8 cellular contexts compared by ENCODE assay signal in genomic region chr14:76812422-76813383, GRCh38. TPM values are rescaled to one million over a fixed set of nuclear protein-coding genes. Genes with fewer than 3 reads are reported as not detected.
A peak's percentile ranks its signal among the peaks of the same experiment; 100 is the strongest.
DNase-seq lines count a peak whose midpoint lies in the region; ATAC-seq, FAIRE-seq and TF ChIP-seq lines count a peak whose summit lies in the region.

TSS of gene ANGEL1 (minus strand) at chr14:76812882. CDS start at chr14:76812827, 55 bp downstream.

- peak; percentile 43 for DNase-seq in GM04503 (ENCODE audit: low read depth)
- peak; percentile 96 for DNase-seq in NB4 (ENCODE audit: low read depth)
- DNase-seq in SK-N-DZ (ENCODE audit: low spot score) = peak; percentile 87
- peak; percentile 97 for DNase-seq in activated naive CD4-positive, alpha-beta T cell treated with anti-CD3 and anti-CD28 coated beads for 36 hours
- DNase-seq in frontal cortex (ENCODE audit: low spot score in 2 of 2) = peak; percentile 89
- peak; percentile 83 for DNase-seq in stromal cell of bone marrow (ENCODE audit: low read depth)

- peak within 1 kb of the TSS; percentile 92 for H2AFZ ChIP-seq in neuron (ENCODE audit: low read depth, low read length)

- ATAC-seq in HG02571 (IDR thresholded peaks at IDR 0.05; ENCODE audit: unreplicated experiment) = peak; percentile 84

- H3K4me3 ChIP-seq in NB4 (ENCODE audit: low read depth, low read length) (peak within 1 kb of the TSS; percentile 86), neuron (ENCODE audit: low read length) (peak within 1 kb of the TSS; percentile 74)

- no peaks in the 10 kb centered on the region for H3K9me3 Mint-ChIP-seq in activated naive CD4-positive, alpha-beta T cell treated with anti-CD3 and anti-CD28 coated beads for 36 hours

- peaks cover 8% of the 10 kb centered on the region for H3K27me3 ChIP-seq in neuron (ENCODE audit: insufficient read depth, low read length)

- intact Hi-C loops in activated naive CD4-positive, alpha-beta T cell treated with anti-CD3 and anti-CD28 coated beads for 36 hours (cut with micrococcal nuclease) = loop anchor here (1.0 to 2.0 kb wide), 4 partner anchors 32 to 662 kb away; partner anchors contain the start of genes CIPC, GPATCH2L and GSTZ1

- H3K27ac Mint-ChIP-seq in activated naive CD4-positive, alpha-beta T cell treated with anti-CD3 and anti-CD28 coated beads for 36 hours = peak within 1 kb of the TSS; percentile 81

- no peak for FAIRE-seq in frontal cortex (lab: Jason Lieb, UNC)

- peaks cover 24% of the 10 kb centered on the region for H3K4me1 Mint-ChIP-seq in activated naive CD4-positive, alpha-beta T cell treated with anti-CD3 and anti-CD28 coated beads for 36 hours (ENCODE audit: low read depth)

- H3K4me1 ChIP-seq in neuron (ENCODE audit: insufficient read depth, low read length) = peaks cover 16% of the 10 kb centered on the region

- peaks cover 7% of the 10 kb centered on the region for H3K36me3 Mint-ChIP-seq in activated naive CD4-positive, alpha-beta T cell treated with anti-CD3 and anti-CD28 coated beads for 36 hours (ENCODE audit: low read depth)

- no peak for TF ChIP-seq CTCF in NB4 (IDR thresholded peaks at IDR 0.05; ENCODE audit: low read depth, low read length)

- TF ChIP-seq POLR2A in NB4 (IDR thresholded peaks at IDR 0.05; ENCODE audit: extremely low read depth, insufficient read length) = peak; percentile 88

- no peaks in the 10 kb centered on the region for H3K27me3 Mint-ChIP-seq in activated naive CD4-positive, alpha-beta T cell treated with anti-CD3 and anti-CD28 coated beads for 36 hours (ENCODE audit: low read depth)

- peak within 1 kb of the TSS; percentile 91 for H3K4me3 Mint-ChIP-seq in activated naive CD4-positive, alpha-beta T cell treated with anti-CD3 and anti-CD28 coated beads for 36 hours

- CTCF ChIA-PET in activated naive CD4-positive, alpha-beta T cell treated with anti-CD3 and anti-CD28 coated beads for 36 hours (lab: Charles Lee) = interaction anchor here (0.6 to 2.9 kb wide), 6 partner anchors 11 to 105 kb away, joined by 4 to 20 read pairs (median 5); no protein-coding TSS in a partner anchor

- peaks cover 10% of the 10 kb centered on the region for H3K36me3 ChIP-seq in neuron (ENCODE audit: insufficient read depth, low read length)

- H3K9me3 ChIP-seq in neuron (ENCODE audit: low read length) = no peaks in the 10 kb centered on the region

RNA-seq across cellular contexts. Expression of gene ANGEL1, which starts in this region (rescaled TPM):
- polyA plus RNA-seq in SK-N-DZ (2014; cell fraction: cytosol; rRNA removed) = 8.8 and 9.6 TPM in 2 replicates
- polyA plus RNA-seq in SK-N-DZ (2014; cell fraction: nucleus; rRNA removed) = 12.2 and 18.5 TPM in 2 replicates
- 10 to 100 TPM; 17.0 to 19.8 TPM for total RNA-seq in activated naive CD4-positive, alpha-beta T cell treated with anti-CD3 and anti-CD28 coated beads for 36 hours
- total RNA-seq in frontal cortex = 6.5 TPM

Comparison
In these comparisons a context has a peak if more than half of its experiments do, and no peak if none do; other contexts are left out.
1. Peak in every context shown above with its lines: DNase-seq, ATAC-seq and H3K4me3 ChIP-seq.
2. DNase-seq: peak in every context shown above with its lines; median percentile 97 in activated naive CD4-positive, alpha-beta T cell treated with anti-CD3 and anti-CD28 coated beads for 36 hours; 96 in NB4; 89 in frontal cortex; 87 in SK-N-DZ; 83 in stromal cell of bone marrow; 43 in GM04503.